1 cellular context compared by ENCODE assay signal in the genomic region with DNA sequence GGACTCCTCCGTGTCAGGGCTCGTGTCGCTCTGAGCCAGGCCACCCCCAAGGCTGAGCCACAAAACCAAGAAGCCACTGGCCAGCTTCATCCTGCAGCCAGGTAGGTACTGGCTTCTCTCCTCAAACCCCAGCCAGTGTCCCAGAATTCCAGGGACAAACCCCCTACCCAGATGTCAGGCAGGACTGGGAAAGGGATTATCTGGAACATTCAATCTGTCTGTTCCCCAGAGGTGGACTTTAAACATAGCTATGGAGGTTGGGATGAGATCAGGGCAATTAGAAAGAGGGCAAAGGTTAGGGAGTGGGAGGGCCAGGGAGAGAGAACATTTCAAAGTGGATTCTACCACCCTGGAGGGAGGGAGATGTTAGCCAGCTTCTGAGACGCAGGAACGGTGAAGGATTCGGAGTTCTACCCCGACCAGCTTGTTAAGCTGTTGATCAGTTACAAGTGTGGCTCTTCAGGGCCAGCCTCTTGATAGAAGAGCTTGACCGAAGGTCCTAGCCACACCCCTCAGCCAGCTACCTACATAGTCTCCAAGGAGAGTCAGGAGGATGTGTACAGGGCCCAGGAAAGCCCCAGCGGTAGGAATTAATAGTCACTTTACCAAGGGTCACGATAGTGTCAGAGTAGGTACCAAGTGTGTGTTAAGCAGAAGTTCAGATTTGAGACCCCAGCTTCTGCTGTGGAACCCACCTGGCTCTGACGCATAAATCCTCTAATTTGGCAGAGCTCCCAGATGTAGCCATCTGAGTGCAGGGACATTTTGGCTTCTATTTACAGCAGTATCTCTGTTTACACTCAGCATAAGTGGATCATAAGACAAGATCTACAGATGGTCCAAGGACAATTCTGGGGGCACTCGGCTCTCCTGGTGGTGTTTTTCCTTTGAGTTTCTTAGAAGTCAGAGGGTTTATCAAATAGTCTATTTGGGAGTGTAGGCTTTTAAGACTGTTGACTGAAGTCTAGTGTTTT.
A peak's percentile ranks its signal among the peaks of the same experiment; 100 is the strongest.
TF ChIP-seq lines count a peak whose summit lies in the region.

A gene with protein sequence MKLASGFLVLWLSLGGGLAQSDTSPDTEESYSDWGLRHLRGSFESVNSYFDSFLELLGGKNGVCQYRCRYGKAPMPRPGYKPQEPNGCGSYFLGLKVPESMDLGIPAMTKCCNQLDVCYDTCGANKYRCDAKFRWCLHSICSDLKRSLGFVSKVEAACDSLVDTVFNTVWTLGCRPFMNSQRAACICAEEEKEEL (minus strand): TSS at position 211 of the 974 bp plus-strand sequence. CDS start 121 bp downstream, at position 90.

TF ChIP-seq in HepG2, 621 proteins besides CTCF, POLR2A, EP300 and RAD21 (continued from another document and continues in another):
- TF ChIP-seq, protein P1, sequence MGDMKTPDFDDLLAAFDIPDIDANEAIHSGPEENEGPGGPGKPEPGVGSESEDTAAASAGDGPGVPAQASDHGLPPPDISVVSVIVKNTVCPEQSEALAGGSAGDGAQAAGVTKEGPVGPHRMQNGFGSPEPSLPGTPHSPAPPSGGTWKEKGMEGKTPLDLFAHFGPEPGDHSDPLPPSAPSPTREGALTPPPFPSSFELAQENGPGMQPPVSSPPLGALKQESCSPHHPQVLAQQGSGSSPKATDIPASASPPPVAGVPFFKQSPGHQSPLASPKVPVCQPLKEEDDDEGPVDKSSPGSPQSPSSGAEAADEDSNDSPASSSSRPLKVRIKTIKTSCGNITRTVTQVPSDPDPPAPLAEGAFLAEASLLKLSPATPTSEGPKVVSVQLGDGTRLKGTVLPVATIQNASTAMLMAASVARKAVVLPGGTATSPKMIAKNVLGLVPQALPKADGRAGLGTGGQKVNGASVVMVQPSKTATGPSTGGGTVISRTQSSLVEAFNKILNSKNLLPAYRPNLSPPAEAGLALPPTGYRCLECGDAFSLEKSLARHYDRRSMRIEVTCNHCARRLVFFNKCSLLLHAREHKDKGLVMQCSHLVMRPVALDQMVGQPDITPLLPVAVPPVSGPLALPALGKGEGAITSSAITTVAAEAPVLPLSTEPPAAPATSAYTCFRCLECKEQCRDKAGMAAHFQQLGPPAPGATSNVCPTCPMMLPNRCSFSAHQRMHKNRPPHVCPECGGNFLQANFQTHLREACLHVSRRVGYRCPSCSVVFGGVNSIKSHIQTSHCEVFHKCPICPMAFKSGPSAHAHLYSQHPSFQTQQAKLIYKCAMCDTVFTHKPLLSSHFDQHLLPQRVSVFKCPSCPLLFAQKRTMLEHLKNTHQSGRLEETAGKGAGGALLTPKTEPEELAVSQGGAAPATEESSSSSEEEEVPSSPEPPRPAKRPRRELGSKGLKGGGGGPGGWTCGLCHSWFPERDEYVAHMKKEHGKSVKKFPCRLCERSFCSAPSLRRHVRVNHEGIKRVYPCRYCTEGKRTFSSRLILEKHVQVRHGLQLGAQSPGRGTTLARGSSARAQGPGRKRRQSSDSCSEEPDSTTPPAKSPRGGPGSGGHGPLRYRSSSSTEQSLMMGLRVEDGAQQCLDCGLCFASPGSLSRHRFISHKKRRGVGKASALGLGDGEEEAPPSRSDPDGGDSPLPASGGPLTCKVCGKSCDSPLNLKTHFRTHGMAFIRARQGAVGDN (CRISPR knock-in tag; IDR thresholded peaks at IDR 0.05) = peak; percentile 42; the same call in 1 of the 2 replicates
- TF ChIP-seq MIER3 (CRISPR knock-in tag; IDR thresholded peaks at IDR 0.05; ENCODE audit: borderline replicate concordance) (no peak), SOX6 (IDR thresholded peaks at IDR 0.05) (no peak), SOX6 (CRISPR knock-in tag; IDR thresholded peaks at IDR 0.05) (no peak; the same call in 1 of the 2 replicates), FOXA3 (CRISPR knock-in tag; IDR thresholded peaks at IDR 0.05) (peak; percentile 33; the same call in 1 of the 2 replicates), YEATS4 (CRISPR knock-in tag; IDR thresholded peaks at IDR 0.05; ENCODE audit: borderline replicate concordance) (0 out of 2 replicates have a peak, but pooled peaks have one; percentile 53), ZFY (CRISPR knock-in tag; IDR thresholded peaks at IDR 0.05) (peak; percentile 25; the same call in 1 of the 2 replicates), ZNF737 (CRISPR knock-in tag; IDR thresholded peaks at IDR 0.05; ENCODE audit: borderline replicate concordance) (0 out of 2 replicates have a peak, but pooled peaks have one; percentile 49), GABPB1 (CRISPR knock-in tag; IDR thresholded peaks at IDR 0.05) (no peak), REL (CRISPR knock-in tag; conservative IDR thresholded peaks at IDR 0.05) (no peak), ZSCAN22 (CRISPR knock-in tag; IDR thresholded peaks at IDR 0.05) (no peak), CREB1 (IDR thresholded peaks at IDR 0.05) (no peak), CREB1 (CRISPR knock-in tag; IDR thresholded peaks at IDR 0.05) (0 out of 2 replicates have a peak, but pooled peaks have one; percentile 14), ISL2 (CRISPR knock-in tag; IDR thresholded peaks at IDR 0.05) (no peak; the same call in 1 of the 2 replicates), ZNF703 (CRISPR knock-in tag; IDR thresholded peaks at IDR 0.05; ENCODE audit: borderline replicate concordance) (no peak), FOXO1 (CRISPR knock-in tag; IDR thresholded peaks at IDR 0.05) (no peak), PHF20 (CRISPR knock-in tag; IDR thresholded peaks at IDR 0.05) (0 out of 2 replicates have a peak, but pooled peaks have one; percentile 35), ZNF264 (CRISPR knock-in tag; IDR thresholded peaks at IDR 0.05) (0 out of 2 replicates have a peak, but pooled peaks have one; percentile 52), IKZF4 (CRISPR knock-in tag; IDR thresholded peaks at IDR 0.05; ENCODE audit: borderline replicate concordance, low read depth, not compliant biosample characterization) (no peak), ZNF430 (CRISPR knock-in tag; IDR thresholded peaks at IDR 0.05) (0 out of 2 replicates have a peak, but pooled peaks have one; percentile 38), MIXL1 (CRISPR knock-in tag; IDR thresholded peaks at IDR 0.05) (peak; percentile 52; the same call in 1 of the 2 replicates), ATF7 (IDR thresholded peaks at IDR 0.05) (peak; percentile 34; the same call in 1 of the 2 replicates), ATF7 (CRISPR knock-in tag; IDR thresholded peaks at IDR 0.05) (no peak)
- TF ChIP-seq, protein P2, sequence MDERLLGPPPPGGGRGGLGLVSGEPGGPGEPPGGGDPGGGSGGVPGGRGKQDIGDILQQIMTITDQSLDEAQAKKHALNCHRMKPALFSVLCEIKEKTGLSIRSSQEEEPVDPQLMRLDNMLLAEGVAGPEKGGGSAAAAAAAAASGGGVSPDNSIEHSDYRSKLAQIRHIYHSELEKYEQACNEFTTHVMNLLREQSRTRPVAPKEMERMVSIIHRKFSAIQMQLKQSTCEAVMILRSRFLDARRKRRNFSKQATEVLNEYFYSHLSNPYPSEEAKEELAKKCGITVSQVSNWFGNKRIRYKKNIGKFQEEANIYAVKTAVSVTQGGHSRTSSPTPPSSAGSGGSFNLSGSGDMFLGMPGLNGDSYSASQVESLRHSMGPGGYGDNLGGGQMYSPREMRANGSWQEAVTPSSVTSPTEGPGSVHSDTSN (CRISPR knock-in tag; IDR thresholded peaks at IDR 0.05) = no peak
- TF ChIP-seq, protein P3, sequence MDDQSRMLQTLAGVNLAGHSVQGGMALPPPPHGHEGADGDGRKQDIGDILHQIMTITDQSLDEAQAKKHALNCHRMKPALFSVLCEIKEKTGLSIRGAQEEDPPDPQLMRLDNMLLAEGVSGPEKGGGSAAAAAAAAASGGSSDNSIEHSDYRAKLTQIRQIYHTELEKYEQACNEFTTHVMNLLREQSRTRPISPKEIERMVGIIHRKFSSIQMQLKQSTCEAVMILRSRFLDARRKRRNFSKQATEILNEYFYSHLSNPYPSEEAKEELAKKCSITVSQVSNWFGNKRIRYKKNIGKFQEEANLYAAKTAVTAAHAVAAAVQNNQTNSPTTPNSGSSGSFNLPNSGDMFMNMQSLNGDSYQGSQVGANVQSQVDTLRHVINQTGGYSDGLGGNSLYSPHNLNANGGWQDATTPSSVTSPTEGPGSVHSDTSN (CRISPR knock-in tag; IDR thresholded peaks at IDR 0.05; ENCODE audit: borderline replicate concordance) = no peak
- TF ChIP-seq, protein P4, sequence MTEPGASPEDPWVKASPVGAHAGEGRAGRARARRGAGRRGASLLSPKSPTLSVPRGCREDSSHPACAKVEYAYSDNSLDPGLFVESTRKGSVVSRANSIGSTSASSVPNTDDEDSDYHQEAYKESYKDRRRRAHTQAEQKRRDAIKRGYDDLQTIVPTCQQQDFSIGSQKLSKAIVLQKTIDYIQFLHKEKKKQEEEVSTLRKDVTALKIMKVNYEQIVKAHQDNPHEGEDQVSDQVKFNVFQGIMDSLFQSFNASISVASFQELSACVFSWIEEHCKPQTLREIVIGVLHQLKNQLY (CRISPR knock-in tag; IDR thresholded peaks at IDR 0.05) = no peak
- TF ChIP-seq, protein P5, sequence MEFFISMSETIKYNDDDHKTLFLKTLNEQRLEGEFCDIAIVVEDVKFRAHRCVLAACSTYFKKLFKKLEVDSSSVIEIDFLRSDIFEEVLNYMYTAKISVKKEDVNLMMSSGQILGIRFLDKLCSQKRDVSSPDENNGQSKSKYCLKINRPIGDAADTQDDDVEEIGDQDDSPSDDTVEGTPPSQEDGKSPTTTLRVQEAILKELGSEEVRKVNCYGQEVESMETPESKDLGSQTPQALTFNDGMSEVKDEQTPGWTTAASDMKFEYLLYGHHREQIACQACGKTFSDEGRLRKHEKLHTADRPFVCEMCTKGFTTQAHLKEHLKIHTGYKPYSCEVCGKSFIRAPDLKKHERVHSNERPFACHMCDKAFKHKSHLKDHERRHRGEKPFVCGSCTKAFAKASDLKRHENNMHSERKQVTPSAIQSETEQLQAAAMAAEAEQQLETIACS (CRISPR knock-in tag; IDR thresholded peaks at IDR 0.05) = no peak
- TF ChIP-seq, protein P6, sequence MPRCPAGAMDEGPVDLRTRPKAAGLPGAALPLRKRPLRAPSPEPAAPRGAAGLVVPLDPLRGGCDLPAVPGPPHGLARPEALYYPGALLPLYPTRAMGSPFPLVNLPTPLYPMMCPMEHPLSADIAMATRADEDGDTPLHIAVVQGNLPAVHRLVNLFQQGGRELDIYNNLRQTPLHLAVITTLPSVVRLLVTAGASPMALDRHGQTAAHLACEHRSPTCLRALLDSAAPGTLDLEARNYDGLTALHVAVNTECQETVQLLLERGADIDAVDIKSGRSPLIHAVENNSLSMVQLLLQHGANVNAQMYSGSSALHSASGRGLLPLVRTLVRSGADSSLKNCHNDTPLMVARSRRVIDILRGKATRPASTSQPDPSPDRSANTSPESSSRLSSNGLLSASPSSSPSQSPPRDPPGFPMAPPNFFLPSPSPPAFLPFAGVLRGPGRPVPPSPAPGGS (CRISPR knock-in tag; IDR thresholded peaks at IDR 0.05) = no peak
- TF ChIP-seq, protein P7, sequence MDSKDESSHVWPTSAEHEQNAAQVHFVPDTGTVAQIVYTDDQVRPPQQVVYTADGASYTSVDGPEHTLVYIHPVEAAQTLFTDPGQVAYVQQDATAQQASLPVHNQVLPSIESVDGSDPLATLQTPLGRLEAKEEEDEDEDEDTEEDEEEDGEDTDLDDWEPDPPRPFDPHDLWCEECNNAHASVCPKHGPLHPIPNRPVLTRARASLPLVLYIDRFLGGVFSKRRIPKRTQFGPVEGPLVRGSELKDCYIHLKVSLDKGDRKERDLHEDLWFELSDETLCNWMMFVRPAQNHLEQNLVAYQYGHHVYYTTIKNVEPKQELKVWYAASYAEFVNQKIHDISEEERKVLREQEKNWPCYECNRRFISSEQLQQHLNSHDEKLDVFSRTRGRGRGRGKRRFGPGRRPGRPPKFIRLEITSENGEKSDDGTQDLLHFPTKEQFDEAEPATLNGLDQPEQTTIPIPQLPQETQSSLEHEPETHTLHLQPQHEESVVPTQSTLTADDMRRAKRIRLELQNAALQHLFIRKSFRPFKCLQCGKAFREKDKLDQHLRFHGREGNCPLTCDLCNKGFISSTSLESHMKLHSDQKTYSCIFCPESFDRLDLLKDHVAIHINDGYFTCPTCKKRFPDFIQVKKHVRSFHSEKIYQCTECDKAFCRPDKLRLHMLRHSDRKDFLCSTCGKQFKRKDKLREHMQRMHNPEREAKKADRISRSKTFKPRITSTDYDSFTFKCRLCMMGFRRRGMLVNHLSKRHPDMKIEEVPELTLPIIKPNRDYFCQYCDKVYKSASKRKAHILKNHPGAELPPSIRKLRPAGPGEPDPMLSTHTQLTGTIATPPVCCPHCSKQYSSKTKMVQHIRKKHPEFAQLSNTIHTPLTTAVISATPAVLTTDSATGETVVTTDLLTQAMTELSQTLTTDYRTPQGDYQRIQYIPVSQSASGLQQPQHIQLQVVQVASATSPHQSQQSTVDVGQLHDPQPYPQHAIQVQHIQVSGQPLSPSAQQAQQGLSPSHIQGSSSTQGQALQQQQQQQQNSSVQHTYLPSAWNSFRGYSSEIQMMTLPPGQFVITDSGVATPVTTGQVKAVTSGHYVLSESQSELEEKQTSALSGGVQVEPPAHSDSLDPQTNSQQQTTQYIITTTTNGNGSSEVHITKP (CRISPR knock-in tag; IDR thresholded peaks at IDR 0.05; ENCODE audit: low read depth) = peak; percentile 95
- TF ChIP-seq, protein P8, sequence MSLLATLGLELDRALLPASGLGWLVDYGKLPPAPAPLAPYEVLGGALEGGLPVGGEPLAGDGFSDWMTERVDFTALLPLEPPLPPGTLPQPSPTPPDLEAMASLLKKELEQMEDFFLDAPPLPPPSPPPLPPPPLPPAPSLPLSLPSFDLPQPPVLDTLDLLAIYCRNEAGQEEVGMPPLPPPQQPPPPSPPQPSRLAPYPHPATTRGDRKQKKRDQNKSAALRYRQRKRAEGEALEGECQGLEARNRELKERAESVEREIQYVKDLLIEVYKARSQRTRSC (CRISPR knock-in tag; IDR thresholded peaks at IDR 0.05; ENCODE audit: low read depth) = no peak
- TF ChIP-seq, protein P9, sequence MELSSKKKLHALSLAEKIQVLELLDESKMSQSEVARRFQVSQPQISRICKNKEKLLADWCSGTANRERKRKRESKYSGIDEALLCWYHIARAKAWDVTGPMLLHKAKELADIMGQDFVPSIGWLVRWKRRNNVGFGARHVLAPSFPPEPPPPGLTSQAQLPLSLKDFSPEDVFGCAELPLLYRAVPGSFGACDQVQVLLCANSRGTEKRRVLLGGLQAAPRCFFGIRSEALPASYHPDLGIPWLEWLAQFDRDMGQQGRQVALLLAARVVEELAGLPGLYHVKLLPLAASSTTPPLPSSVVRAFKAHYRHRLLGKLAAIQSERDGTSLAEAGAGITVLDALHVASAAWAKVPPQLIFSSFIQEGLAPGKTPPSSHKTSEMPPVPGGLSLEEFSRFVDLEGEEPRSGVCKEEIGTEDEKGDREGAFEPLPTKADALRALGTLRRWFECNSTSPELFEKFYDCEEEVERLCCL (CRISPR knock-in tag; IDR thresholded peaks at IDR 0.05; ENCODE audit: borderline replicate concordance) = no peak
- TF ChIP-seq, protein P10, sequence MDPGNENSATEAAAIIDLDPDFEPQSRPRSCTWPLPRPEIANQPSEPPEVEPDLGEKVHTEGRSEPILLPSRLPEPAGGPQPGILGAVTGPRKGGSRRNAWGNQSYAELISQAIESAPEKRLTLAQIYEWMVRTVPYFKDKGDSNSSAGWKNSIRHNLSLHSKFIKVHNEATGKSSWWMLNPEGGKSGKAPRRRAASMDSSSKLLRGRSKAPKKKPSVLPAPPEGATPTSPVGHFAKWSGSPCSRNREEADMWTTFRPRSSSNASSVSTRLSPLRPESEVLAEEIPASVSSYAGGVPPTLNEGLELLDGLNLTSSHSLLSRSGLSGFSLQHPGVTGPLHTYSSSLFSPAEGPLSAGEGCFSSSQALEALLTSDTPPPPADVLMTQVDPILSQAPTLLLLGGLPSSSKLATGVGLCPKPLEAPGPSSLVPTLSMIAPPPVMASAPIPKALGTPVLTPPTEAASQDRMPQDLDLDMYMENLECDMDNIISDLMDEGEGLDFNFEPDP (CRISPR knock-in tag; conservative IDR thresholded peaks at IDR 0.05) = no peak
